Comparison of ENCODE assay signal across 1 cellular context in the genomic region with DNA sequence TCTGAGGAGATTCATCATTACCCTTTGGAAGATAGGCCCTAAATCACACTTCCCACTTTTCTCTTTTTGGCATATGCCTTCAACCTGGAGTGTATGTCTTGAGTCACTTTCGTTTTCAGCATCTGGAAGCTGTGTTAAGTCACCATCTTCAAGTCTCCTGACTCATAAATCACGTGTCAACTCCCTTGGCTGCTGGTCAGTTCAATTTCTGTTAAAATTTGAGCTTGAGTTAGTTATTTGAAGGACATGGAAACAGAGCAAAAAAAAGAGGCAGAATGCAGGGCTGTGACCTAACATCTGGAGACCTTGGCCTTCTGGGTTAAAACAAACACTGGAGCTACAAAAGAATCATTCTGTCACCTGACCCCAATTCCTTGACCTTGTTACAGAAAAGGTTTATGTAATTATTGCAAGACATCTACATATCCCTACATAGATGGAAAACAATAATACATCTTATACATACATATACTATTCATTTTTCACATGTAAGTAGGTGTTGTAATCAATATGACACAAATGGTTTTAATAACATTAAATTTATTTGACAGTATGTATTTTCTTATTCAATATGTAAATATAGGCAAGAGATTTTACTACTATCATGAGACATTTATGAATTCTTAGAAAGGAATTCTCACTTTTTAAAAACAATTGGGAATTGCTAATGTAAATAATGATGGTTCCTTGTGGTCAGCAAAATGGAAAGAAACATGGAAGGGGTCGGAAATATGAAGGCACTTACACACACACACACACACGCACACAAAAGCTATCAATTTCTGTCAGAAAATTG.
TF ChIP-seq lines count a peak whose summit lies in the region.

No MANE protein-coding gene starts in this region.

TF ChIP-seq in HepG2, 621 proteins besides CTCF, POLR2A, EP300 and RAD21 (continued from another document and continues in another):
- TF ChIP-seq, protein P1, sequence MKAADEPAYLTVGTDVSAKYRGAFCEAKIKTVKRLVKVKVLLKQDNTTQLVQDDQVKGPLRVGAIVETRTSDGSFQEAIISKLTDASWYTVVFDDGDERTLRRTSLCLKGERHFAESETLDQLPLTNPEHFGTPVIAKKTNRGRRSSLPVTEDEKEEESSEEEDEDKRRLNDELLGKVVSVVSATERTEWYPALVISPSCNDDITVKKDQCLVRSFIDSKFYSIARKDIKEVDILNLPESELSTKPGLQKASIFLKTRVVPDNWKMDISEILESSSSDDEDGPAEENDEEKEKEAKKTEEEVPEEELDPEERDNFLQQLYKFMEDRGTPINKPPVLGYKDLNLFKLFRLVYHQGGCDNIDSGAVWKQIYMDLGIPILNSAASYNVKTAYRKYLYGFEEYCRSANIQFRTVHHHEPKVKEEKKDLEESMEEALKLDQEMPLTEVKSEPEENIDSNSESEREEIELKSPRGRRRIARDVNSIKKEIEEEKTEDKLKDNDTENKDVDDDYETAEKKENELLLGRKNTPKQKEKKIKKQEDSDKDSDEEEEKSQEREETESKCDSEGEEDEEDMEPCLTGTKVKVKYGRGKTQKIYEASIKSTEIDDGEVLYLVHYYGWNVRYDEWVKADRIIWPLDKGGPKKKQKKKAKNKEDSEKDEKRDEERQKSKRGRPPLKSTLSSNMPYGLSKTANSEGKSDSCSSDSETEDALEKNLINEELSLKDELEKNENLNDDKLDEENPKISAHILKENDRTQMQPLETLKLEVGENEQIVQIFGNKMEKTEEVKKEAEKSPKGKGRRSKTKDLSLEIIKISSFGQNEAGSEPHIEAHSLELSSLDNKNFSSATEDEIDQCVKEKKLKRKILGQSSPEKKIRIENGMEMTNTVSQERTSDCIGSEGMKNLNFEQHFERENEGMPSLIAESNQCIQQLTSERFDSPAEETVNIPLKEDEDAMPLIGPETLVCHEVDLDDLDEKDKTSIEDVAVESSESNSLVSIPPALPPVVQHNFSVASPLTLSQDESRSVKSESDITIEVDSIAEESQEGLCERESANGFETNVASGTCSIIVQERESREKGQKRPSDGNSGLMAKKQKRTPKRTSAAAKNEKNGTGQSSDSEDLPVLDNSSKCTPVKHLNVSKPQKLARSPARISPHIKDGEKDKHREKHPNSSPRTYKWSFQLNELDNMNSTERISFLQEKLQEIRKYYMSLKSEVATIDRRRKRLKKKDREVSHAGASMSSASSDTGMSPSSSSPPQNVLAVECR (CRISPR knock-in tag; IDR thresholded peaks at IDR 0.05; ENCODE audit: borderline replicate concordance): peak; percentile 45; the same call in 1 of the 2 replicates
- TF ChIP-seq TEAD3 (CRISPR knock-in tag; optimal IDR thresholded peaks at IDR 0.05; ENCODE audit: borderline replicate concordance) (peak; percentile 84), POLR2G (IDR thresholded peaks at IDR 0.05; ENCODE audit: low read depth, low read length) (no peak), THAP11 (CRISPR knock-in tag; IDR thresholded peaks at IDR 0.05) (peak; percentile 30; the same call in 1 of the 2 replicates), ESRRA (CRISPR knock-in tag; IDR thresholded peaks at IDR 0.05; ENCODE audit: low read depth) (peak; percentile 87), PAX8 (CRISPR knock-in tag; IDR thresholded peaks at IDR 0.05; ENCODE audit: borderline replicate concordance) (no peak), STAT5B (CRISPR knock-in tag; IDR thresholded peaks at IDR 0.05) (no peak), POLR2AphosphoS2 (IDR thresholded peaks at IDR 0.05; ENCODE audit: low read depth, low read length) (no peak), NBN (conservative IDR thresholded peaks at IDR 0.05) (no peak), NR1H2 (CRISPR knock-in tag; IDR thresholded peaks at IDR 0.05; ENCODE audit: borderline replicate concordance, low read depth) (no peak), NR2F2 (IDR thresholded peaks at IDR 0.05; ENCODE audit: borderline replicate concordance, low read depth) (peak; percentile 100), HNRNPLL (IDR thresholded peaks at IDR 0.05; ENCODE audit: low read depth, low read length, poor library complexity, severe bottlenecking) (no peak), ZNF644 (CRISPR knock-in tag; IDR thresholded peaks at IDR 0.05; ENCODE audit: low read depth) (0 out of 2 replicates have a peak, but pooled peaks have one; percentile 39), SOX6 (IDR thresholded peaks at IDR 0.05) (no peak), SOX6 (CRISPR knock-in tag; IDR thresholded peaks at IDR 0.05) (peak; percentile 97), SPEN (CRISPR knock-in tag; IDR thresholded peaks at IDR 0.05; ENCODE audit: low read depth) (0 out of 2 replicates have a peak, but pooled peaks have one; percentile 22), NCOA1 (CRISPR knock-in tag; IDR thresholded peaks at IDR 0.05) (peak; percentile 75; the same call in 1 of the 2 replicates), ZNF101 (CRISPR knock-in tag; IDR thresholded peaks at IDR 0.05; ENCODE audit: borderline replicate concordance, low read depth) (no peak), KDM3A (CRISPR knock-in tag; IDR thresholded peaks at IDR 0.05; ENCODE audit: low read depth) (peak; percentile 83), NFIC (IDR thresholded peaks at IDR 0.05; ENCODE audit: low read length) (peak; percentile 90), MAF1 (CRISPR knock-in tag; IDR thresholded peaks at IDR 0.05; ENCODE audit: borderline replicate concordance) (no peak), HMG20B (CRISPR knock-in tag; conservative IDR thresholded peaks at IDR 0.05) (peak; percentile 51; the same call in 1 of the 2 replicates), POGZ (CRISPR knock-in tag; IDR thresholded peaks at IDR 0.05) (peak; percentile 58), ZNF224 (CRISPR knock-in tag; IDR thresholded peaks at IDR 0.05) (no peak), CHCHD3 (CRISPR knock-in tag; IDR thresholded peaks at IDR 0.05) (no peak), SALL1 (CRISPR knock-in tag; IDR thresholded peaks at IDR 0.05) (peak; percentile 88; the same call in 1 of the 2 replicates), NKX3-1 (CRISPR knock-in tag; IDR thresholded peaks at IDR 0.05) (no peak), ZNF33B (CRISPR knock-in tag; IDR thresholded peaks at IDR 0.05) (no peak), ZNF605 (CRISPR knock-in tag; IDR thresholded peaks at IDR 0.05) (0 out of 2 replicates have a peak, but pooled peaks have one; percentile 30), NR2C2 (CRISPR knock-in tag; IDR thresholded peaks at IDR 0.05; ENCODE audit: borderline replicate concordance) (peak; percentile 53; the same call in 1 of the 2 replicates), XRCC5 (optimal IDR thresholded peaks at IDR 0.05; ENCODE audit: low read length) (no peak), HOXD1 (CRISPR knock-in tag; IDR thresholded peaks at IDR 0.05) (0 out of 2 replicates have a peak, but pooled peaks have one; percentile 45), TCF7 (IDR thresholded peaks at IDR 0.05; ENCODE audit: low read depth) (peak; percentile 84), ZNF510 (CRISPR knock-in tag; IDR thresholded peaks at IDR 0.05; ENCODE audit: low read depth) (no peak), MAFK (conservative IDR thresholded peaks at IDR 0.05 in 1 of 2, IDR thresholded peaks at IDR 0.05 in 1 of 2; ENCODE audit: low read length in 2 of 2) (no peak)
- TF ChIP-seq, protein P2, sequence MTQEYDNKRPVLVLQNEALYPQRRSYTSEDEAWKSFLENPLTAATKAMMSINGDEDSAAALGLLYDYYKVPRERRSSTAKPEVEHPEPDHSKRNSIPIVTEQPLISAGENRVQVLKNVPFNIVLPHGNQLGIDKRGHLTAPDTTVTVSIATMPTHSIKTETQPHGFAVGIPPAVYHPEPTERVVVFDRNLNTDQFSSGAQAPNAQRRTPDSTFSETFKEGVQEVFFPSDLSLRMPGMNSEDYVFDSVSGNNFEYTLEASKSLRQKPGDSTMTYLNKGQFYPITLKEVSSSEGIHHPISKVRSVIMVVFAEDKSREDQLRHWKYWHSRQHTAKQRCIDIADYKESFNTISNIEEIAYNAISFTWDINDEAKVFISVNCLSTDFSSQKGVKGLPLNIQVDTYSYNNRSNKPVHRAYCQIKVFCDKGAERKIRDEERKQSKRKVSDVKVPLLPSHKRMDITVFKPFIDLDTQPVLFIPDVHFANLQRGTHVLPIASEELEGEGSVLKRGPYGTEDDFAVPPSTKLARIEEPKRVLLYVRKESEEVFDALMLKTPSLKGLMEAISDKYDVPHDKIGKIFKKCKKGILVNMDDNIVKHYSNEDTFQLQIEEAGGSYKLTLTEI (CRISPR knock-in tag; conservative IDR thresholded peaks at IDR 0.05): no peak
- TF ChIP-seq, protein P3, sequence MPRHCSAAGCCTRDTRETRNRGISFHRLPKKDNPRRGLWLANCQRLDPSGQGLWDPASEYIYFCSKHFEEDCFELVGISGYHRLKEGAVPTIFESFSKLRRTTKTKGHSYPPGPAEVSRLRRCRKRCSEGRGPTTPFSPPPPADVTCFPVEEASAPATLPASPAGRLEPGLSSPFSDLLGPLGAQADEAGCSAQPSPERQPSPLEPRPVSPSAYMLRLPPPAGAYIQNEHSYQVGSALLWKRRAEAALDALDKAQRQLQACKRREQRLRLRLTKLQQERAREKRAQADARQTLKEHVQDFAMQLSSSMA (CRISPR knock-in tag; IDR thresholded peaks at IDR 0.05): no peak
- TF ChIP-seq, protein P4, sequence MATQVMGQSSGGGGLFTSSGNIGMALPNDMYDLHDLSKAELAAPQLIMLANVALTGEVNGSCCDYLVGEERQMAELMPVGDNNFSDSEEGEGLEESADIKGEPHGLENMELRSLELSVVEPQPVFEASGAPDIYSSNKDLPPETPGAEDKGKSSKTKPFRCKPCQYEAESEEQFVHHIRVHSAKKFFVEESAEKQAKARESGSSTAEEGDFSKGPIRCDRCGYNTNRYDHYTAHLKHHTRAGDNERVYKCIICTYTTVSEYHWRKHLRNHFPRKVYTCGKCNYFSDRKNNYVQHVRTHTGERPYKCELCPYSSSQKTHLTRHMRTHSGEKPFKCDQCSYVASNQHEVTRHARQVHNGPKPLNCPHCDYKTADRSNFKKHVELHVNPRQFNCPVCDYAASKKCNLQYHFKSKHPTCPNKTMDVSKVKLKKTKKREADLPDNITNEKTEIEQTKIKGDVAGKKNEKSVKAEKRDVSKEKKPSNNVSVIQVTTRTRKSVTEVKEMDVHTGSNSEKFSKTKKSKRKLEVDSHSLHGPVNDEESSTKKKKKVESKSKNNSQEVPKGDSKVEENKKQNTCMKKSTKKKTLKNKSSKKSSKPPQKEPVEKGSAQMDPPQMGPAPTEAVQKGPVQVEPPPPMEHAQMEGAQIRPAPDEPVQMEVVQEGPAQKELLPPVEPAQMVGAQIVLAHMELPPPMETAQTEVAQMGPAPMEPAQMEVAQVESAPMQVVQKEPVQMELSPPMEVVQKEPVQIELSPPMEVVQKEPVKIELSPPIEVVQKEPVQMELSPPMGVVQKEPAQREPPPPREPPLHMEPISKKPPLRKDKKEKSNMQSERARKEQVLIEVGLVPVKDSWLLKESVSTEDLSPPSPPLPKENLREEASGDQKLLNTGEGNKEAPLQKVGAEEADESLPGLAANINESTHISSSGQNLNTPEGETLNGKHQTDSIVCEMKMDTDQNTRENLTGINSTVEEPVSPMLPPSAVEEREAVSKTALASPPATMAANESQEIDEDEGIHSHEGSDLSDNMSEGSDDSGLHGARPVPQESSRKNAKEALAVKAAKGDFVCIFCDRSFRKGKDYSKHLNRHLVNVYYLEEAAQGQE (IDR thresholded peaks at IDR 0.05; ENCODE audit: borderline replicate concordance in 1 of 2, low read depth in 1 of 2, low read length in 2 of 2): peak in 1 of 2 experiments; percentile 64; a peak in 1 of 4 replicates
- TF ChIP-seq, protein P5, sequence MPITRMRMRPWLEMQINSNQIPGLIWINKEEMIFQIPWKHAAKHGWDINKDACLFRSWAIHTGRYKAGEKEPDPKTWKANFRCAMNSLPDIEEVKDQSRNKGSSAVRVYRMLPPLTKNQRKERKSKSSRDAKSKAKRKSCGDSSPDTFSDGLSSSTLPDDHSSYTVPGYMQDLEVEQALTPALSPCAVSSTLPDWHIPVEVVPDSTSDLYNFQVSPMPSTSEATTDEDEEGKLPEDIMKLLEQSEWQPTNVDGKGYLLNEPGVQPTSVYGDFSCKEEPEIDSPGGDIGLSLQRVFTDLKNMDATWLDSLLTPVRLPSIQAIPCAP (CRISPR knock-in tag; IDR thresholded peaks at IDR 0.05; ENCODE audit: low read depth): peak; percentile 83; the same call in 1 of the 2 replicates
- TF ChIP-seq, protein P6, sequence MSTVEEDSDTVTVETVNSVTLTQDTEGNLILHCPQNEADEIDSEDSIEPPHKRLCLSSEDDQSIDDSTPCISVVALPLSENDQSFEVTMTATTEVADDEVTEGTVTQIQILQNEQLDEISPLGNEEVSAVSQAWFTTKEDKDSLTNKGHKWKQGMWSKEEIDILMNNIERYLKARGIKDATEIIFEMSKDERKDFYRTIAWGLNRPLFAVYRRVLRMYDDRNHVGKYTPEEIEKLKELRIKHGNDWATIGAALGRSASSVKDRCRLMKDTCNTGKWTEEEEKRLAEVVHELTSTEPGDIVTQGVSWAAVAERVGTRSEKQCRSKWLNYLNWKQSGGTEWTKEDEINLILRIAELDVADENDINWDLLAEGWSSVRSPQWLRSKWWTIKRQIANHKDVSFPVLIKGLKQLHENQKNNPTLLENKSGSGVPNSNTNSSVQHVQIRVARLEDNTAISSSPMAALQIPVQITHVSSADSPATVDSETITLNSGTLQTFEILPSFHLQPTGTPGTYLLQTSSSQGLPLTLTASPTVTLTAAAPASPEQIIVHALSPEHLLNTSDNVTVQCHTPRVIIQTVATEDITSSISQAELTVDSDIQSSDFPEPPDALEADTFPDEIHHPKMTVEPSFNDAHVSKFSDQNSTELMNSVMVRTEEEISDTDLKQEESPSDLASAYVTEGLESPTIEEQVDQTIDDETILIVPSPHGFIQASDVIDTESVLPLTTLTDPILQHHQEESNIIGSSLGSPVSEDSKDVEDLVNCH (CRISPR knock-in tag; IDR thresholded peaks at IDR 0.05): no peak
- TF ChIP-seq, protein P7, sequence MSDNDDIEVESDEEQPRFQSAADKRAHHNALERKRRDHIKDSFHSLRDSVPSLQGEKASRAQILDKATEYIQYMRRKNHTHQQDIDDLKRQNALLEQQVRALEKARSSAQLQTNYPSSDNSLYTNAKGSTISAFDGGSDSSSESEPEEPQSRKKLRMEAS (IDR thresholded peaks at IDR 0.05): 0 out of 2 replicates have a peak, but pooled peaks have one; percentile 23
- TF ChIP-seq, protein P8, sequence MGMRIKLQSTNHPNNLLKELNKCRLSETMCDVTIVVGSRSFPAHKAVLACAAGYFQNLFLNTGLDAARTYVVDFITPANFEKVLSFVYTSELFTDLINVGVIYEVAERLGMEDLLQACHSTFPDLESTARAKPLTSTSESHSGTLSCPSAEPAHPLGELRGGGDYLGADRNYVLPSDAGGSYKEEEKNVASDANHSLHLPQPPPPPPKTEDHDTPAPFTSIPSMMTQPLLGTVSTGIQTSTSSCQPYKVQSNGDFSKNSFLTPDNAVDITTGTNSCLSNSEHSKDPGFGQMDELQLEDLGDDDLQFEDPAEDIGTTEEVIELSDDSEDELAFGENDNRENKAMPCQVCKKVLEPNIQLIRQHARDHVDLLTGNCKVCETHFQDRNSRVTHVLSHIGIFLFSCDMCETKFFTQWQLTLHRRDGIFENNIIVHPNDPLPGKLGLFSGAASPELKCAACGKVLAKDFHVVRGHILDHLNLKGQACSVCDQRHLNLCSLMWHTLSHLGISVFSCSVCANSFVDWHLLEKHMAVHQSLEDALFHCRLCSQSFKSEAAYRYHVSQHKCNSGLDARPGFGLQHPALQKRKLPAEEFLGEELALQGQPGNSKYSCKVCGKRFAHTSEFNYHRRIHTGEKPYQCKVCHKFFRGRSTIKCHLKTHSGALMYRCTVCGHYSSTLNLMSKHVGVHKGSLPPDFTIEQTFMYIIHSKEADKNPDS (CRISPR knock-in tag; IDR thresholded peaks at IDR 0.05): peak; percentile 42; the same call in 1 of the 2 replicates
